1 cellular context compared by ENCODE assay signal in genomic region chr14:22822017-22822618, GRCh38.
TF ChIP-seq lines count a peak whose summit lies in the region.

No MANE protein-coding gene starts in this region.

TF ChIP-seq in WTC11, 78 proteins besides CTCF, POLR2A, EP300 and RAD21 (continued from another document):
- TF ChIP-seq ETV6 (CRISPR knock-in tag; IDR thresholded peaks at IDR 0.05) (no peak), PREB (CRISPR knock-in tag; IDR thresholded peaks at IDR 0.05; ENCODE audit: borderline replicate concordance) (no peak), GTF2I (CRISPR knock-in tag; conservative IDR thresholded peaks at IDR 0.05) (no peak), MLX (CRISPR knock-in tag; IDR thresholded peaks at IDR 0.05) (no peak), FOXK1 (CRISPR knock-in tag; IDR thresholded peaks at IDR 0.05) (no peak), TP53 (CRISPR knock-in tag; IDR thresholded peaks at IDR 0.05) (no peak), IRF2 (CRISPR knock-in tag; IDR thresholded peaks at IDR 0.05; ENCODE audit: borderline replicate concordance, low read depth) (no peak), NFE2L1 (CRISPR knock-in tag; IDR thresholded peaks at IDR 0.05) (no peak; the same call in 1 of the 2 replicates)
